In the genomic region with DNA sequence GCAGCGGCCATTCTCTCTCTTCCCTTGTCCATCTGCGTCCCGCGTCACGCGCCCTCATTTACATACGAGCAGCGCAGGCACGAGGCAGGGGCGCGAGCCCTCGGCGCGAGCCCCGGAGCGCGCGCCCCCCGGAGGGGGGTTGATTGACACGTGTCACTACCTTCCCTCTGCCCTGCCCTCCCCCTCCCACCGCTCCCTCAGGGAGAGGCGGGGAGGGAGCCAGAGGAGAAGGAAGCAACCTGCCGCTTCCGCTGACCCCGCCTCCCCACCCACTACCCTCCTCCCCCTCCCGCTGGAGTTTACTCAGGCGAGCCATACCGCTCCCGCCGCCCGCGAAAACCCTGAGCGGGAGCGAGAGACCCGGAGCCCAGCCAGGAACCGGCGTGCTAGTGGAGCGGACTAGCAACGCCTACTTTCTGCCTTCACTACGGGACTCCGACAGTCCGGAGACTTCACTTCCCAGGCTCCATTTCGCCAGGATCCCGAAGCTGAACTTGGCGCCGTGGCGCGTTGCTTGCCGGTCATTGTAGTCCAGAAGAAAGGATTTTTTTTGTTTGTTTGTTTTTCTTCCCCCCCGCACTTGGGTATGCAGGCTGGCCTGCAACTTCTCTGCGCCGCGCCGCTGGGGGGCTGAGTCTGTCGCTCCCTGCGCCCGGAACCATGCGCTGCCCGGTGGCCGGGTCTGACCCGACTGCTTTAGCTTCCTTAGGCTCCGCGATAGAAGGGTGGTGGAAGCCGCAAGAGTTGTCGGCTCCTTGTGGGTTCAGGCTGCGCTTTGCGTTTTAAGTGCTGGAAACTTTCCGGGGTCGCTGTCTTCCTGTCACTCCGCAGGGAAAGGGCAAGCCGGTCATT, we compare ENCODE assay signal across 1 cellular context.
TF ChIP-seq lines count a peak whose summit lies in the region.

A gene (minus strand): TSS at position 36 of the 852 bp plus-strand sequence. CDS start 4 bp downstream, at position 32.

TF ChIP-seq in HEK293, 187 proteins besides CTCF, POLR2A, EP300 and RAD21 (continued from another document and continues in another):
- TF ChIP-seq, protein P1, sequence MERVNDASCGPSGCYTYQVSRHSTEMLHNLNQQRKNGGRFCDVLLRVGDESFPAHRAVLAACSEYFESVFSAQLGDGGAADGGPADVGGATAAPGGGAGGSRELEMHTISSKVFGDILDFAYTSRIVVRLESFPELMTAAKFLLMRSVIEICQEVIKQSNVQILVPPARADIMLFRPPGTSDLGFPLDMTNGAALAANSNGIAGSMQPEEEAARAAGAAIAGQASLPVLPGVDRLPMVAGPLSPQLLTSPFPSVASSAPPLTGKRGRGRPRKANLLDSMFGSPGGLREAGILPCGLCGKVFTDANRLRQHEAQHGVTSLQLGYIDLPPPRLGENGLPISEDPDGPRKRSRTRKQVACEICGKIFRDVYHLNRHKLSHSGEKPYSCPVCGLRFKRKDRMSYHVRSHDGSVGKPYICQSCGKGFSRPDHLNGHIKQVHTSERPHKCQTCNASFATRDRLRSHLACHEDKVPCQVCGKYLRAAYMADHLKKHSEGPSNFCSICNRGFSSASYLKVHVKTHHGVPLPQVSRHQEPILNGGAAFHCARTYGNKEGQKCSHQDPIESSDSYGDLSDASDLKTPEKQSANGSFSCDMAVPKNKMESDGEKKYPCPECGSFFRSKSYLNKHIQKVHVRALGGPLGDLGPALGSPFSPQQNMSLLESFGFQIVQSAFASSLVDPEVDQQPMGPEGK (tag by site-specific recombination; IDR thresholded peaks at IDR 0.05): peak; percentile 85
- TF ChIP-seq, protein P2, sequence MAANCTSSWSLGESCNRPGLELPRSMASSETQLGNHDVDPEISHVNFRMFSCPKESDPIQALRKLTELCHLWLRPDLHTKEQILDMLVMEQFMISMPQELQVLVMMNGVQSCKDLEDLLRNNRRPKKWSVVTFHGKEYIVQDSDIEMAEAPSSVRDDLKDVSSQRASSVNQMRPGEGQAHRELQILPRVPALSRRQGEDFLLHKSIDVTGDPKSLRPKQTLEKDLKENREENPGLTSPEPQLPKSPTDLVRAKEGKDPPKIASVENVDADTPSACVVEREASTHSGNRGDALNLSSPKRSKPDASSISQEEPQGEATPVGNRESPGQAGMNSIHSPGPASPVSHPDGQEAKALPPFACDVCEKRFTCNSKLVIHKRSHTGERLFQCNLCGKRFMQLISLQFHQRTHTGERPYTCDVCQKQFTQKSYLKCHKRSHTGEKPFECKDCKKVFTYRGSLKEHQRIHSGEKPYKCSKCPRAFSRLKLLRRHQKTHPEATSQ (tag by site-specific recombination; IDR thresholded peaks at IDR 0.05): no peak
- no peak for TF ChIP-seq ZNF555 (tag by site-specific recombination; conservative IDR thresholded peaks at IDR 0.05)
- no peak for TF ChIP-seq ZNF792 (tag by site-specific recombination; IDR thresholded peaks at IDR 0.05)
- TF ChIP-seq, protein P3, sequence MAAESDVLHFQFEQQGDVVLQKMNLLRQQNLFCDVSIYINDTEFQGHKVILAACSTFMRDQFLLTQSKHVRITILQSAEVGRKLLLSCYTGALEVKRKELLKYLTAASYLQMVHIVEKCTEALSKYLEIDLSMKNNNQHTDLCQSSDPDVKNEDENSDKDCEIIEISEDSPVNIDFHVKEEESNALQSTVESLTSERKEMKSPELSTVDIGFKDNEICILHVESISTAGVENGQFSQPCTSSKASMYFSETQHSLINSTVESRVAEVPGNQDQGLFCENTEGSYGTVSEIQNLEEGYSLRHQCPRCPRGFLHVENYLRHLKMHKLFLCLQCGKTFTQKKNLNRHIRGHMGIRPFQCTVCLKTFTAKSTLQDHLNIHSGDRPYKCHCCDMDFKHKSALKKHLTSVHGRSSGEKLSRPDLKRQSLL (tag by site-specific recombination; IDR thresholded peaks at IDR 0.05): 0 out of 2 replicates have a peak, but pooled peaks have one; percentile 9
- peak; percentile 44 for TF ChIP-seq ZNF610 (tag by site-specific recombination; IDR thresholded peaks at IDR 0.05; ENCODE audit: borderline replicate concordance)
- TF ChIP-seq, protein P4, sequence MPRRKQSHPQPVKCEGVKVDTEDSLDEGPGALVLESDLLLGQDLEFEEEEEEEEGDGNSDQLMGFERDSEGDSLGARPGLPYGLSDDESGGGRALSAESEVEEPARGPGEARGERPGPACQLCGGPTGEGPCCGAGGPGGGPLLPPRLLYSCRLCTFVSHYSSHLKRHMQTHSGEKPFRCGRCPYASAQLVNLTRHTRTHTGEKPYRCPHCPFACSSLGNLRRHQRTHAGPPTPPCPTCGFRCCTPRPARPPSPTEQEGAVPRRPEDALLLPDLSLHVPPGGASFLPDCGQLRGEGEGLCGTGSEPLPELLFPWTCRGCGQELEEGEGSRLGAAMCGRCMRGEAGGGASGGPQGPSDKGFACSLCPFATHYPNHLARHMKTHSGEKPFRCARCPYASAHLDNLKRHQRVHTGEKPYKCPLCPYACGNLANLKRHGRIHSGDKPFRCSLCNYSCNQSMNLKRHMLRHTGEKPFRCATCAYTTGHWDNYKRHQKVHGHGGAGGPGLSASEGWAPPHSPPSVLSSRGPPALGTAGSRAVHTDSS (tag by site-specific recombination; IDR thresholded peaks at IDR 0.05): no peak
- TF ChIP-seq ZBTB21 (tag by site-specific recombination; IDR thresholded peaks at IDR 0.05): no peak
- TF ChIP-seq ZNF354C (tag by site-specific recombination; IDR thresholded peaks at IDR 0.05; ENCODE audit: borderline replicate concordance, low read depth): no peak
- peak; percentile 80 for TF ChIP-seq GLIS2 (tag by site-specific recombination; IDR thresholded peaks at IDR 0.05)
- peak; percentile 58 for TF ChIP-seq ZBTB8A (tag by site-specific recombination; IDR thresholded peaks at IDR 0.05)
- TF ChIP-seq, protein P5, sequence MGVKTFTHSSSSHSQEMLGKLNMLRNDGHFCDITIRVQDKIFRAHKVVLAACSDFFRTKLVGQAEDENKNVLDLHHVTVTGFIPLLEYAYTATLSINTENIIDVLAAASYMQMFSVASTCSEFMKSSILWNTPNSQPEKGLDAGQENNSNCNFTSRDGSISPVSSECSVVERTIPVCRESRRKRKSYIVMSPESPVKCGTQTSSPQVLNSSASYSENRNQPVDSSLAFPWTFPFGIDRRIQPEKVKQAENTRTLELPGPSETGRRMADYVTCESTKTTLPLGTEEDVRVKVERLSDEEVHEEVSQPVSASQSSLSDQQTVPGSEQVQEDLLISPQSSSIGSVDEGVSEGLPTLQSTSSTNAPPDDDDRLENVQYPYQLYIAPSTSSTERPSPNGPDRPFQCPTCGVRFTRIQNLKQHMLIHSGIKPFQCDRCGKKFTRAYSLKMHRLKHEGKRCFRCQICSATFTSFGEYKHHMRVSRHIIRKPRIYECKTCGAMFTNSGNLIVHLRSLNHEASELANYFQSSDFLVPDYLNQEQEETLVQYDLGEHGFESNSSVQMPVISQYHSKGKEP (tag by site-specific recombination; IDR thresholded peaks at IDR 0.05): peak; percentile 93
- no peak for TF ChIP-seq ZNF311 (tag by site-specific recombination; IDR thresholded peaks at IDR 0.05; ENCODE audit: borderline replicate concordance)
- TF ChIP-seq ZNF133 (tag by site-specific recombination; IDR thresholded peaks at IDR 0.05): no peak
- peak; percentile 99 for TF ChIP-seq GLIS1 (tag by site-specific recombination; IDR thresholded peaks at IDR 0.05)
- no peak for TF ChIP-seq ZNF324 (tag by site-specific recombination; IDR thresholded peaks at IDR 0.05)
- TF ChIP-seq ZNF629 (tag by site-specific recombination; IDR thresholded peaks at IDR 0.05): peak; percentile 41; the same call in 1 of the 2 replicates
- peak; percentile 43; the same call in 1 of the 2 replicates for TF ChIP-seq ZXDB (tag by site-specific recombination; IDR thresholded peaks at IDR 0.05)
- TF ChIP-seq, protein P6, sequence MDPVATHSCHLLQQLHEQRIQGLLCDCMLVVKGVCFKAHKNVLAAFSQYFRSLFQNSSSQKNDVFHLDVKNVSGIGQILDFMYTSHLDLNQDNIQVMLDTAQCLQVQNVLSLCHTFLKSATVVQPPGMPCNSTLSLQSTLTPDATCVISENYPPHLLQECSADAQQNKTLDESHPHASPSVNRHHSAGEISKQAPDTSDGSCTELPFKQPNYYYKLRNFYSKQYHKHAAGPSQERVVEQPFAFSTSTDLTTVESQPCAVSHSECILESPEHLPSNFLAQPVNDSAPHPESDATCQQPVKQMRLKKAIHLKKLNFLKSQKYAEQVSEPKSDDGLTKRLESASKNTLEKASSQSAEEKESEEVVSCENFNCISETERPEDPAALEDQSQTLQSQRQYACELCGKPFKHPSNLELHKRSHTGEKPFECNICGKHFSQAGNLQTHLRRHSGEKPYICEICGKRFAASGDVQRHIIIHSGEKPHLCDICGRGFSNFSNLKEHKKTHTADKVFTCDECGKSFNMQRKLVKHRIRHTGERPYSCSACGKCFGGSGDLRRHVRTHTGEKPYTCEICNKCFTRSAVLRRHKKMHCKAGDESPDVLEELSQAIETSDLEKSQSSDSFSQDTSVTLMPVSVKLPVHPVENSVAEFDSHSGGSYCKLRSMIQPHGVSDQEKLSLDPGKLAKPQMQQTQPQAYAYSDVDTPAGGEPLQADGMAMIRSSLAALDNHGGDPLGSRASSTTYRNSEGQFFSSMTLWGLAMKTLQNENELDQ (tag by site-specific recombination; IDR thresholded peaks at IDR 0.05; ENCODE audit: low read depth): no peak
- no peak for TF ChIP-seq ZNF391 (tag by site-specific recombination; IDR thresholded peaks at IDR 0.05; ENCODE audit: borderline replicate concordance, low read depth)
- TF ChIP-seq IKZF3 (tag by site-specific recombination; IDR thresholded peaks at IDR 0.05): peak; percentile 96
- peak; percentile 58; the same call in 1 of the 2 replicates for TF ChIP-seq KLF9 (tag by site-specific recombination; IDR thresholded peaks at IDR 0.05; ENCODE audit: low read depth)
- no peak for TF ChIP-seq ZNF223 (tag by site-specific recombination; IDR thresholded peaks at IDR 0.05)
- TF ChIP-seq ZNF341 (tag by site-specific recombination; IDR thresholded peaks at IDR 0.05; ENCODE audit: low read depth): peak; percentile 64
- TF ChIP-seq ZSCAN23 (tag by site-specific recombination; IDR thresholded peaks at IDR 0.05): no peak
- no peak for TF ChIP-seq SCRT1 (tag by site-specific recombination; IDR thresholded peaks at IDR 0.05; ENCODE audit: borderline replicate concordance)
- TF ChIP-seq, protein P7, sequence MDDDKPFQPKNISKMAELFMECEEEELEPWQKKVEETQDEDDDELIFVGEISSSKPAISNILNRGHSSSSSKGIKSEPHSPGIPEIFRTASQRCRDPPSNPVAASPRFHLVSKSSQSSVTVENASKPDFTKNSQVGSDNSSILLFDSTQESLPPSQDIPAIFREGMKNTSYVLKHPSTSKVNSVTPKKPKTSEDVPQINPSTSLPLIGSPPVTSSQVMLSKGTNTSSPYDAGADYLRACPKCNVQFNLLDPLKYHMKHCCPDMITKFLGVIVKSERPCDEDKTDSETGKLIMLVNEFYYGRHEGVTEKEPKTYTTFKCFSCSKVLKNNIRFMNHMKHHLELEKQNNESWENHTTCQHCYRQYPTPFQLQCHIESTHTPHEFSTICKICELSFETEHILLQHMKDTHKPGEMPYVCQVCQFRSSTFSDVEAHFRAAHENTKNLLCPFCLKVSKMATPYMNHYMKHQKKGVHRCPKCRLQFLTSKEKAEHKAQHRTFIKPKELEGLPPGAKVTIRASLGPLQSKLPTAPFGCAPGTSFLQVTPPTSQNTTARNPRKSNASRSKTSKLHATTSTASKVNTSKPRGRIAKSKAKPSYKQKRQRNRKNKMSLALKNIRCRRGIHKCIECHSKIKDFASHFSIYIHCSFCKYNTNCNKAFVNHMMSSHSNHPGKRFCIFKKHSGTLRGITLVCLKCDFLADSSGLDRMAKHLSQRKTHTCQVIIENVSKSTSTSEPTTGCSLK (tag by site-specific recombination; IDR thresholded peaks at IDR 0.05): no peak
- peak; percentile 89 for TF ChIP-seq ZBTB20 (tag by site-specific recombination; IDR thresholded peaks at IDR 0.05)
- TF ChIP-seq SP2 (tag by site-specific recombination; IDR thresholded peaks at IDR 0.05): peak; percentile 87
- no peak for TF ChIP-seq ZNF791 (tag by site-specific recombination; IDR thresholded peaks at IDR 0.05)
- peak; percentile 69 for TF ChIP-seq ZEB2 (tag by site-specific recombination; IDR thresholded peaks at IDR 0.05)
- TF ChIP-seq, protein P8, sequence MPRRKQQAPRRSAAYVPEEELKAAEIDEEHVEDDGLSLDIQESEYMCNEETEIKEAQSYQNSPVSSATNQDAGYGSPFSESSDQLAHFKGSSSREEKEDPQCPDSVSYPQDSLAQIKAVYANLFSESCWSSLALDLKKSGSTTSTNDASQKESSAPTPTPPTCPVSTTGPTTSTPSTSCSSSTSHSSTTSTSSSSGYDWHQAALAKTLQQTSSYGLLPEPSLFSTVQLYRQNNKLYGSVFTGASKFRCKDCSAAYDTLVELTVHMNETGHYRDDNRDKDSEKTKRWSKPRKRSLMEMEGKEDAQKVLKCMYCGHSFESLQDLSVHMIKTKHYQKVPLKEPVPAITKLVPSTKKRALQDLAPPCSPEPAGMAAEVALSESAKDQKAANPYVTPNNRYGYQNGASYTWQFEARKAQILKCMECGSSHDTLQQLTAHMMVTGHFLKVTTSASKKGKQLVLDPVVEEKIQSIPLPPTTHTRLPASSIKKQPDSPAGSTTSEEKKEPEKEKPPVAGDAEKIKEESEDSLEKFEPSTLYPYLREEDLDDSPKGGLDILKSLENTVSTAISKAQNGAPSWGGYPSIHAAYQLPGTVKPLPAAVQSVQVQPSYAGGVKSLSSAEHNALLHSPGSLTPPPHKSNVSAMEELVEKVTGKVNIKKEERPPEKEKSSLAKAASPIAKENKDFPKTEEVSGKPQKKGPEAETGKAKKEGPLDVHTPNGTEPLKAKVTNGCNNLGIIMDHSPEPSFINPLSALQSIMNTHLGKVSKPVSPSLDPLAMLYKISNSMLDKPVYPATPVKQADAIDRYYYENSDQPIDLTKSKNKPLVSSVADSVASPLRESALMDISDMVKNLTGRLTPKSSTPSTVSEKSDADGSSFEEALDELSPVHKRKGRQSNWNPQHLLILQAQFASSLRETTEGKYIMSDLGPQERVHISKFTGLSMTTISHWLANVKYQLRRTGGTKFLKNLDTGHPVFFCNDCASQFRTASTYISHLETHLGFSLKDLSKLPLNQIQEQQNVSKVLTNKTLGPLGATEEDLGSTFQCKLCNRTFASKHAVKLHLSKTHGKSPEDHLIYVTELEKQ (tag by site-specific recombination; IDR thresholded peaks at IDR 0.05; ENCODE audit: borderline replicate concordance): peak; percentile 99
- TF ChIP-seq, protein P9, sequence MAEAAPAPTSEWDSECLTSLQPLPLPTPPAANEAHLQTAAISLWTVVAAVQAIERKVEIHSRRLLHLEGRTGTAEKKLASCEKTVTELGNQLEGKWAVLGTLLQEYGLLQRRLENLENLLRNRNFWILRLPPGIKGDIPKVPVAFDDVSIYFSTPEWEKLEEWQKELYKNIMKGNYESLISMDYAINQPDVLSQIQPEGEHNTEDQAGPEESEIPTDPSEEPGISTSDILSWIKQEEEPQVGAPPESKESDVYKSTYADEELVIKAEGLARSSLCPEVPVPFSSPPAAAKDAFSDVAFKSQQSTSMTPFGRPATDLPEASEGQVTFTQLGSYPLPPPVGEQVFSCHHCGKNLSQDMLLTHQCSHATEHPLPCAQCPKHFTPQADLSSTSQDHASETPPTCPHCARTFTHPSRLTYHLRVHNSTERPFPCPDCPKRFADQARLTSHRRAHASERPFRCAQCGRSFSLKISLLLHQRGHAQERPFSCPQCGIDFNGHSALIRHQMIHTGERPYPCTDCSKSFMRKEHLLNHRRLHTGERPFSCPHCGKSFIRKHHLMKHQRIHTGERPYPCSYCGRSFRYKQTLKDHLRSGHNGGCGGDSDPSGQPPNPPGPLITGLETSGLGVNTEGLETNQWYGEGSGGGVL (tag by site-specific recombination; IDR thresholded peaks at IDR 0.05): peak; percentile 95
- TF ChIP-seq ZNF211 (tag by site-specific recombination; IDR thresholded peaks at IDR 0.05; ENCODE audit: low read depth): no peak
- 0 out of 2 replicates have a peak, but pooled peaks have one; percentile 13 for TF ChIP-seq KLF1 (tag by site-specific recombination; IDR thresholded peaks at IDR 0.05)
- TF ChIP-seq ZNF510 (tag by site-specific recombination; IDR thresholded peaks at IDR 0.05; ENCODE audit: insufficient replicate concordance): no peak
- peak; percentile 71; the same call in 1 of the 2 replicates for TF ChIP-seq ZFHX2 (tag by site-specific recombination; conservative IDR thresholded peaks at IDR 0.05)
